Comparison of ENCODE assay signal across 22 cellular contexts in genomic region chr7:132465516-132465915, GRCh38.
"Had no signal": no experiment of that assay in that cellular context is flagged by ENCODE, and none has a peak within 500 bp of the region (broad histone marks: within the 10 kb centered on the region; RNA-seq: fewer than 3 reads in every experiment).

No MANE protein-coding gene starts in this region.

- H3K27me3 Mint-ChIP-seq: natural killer cell treated with Interleukin-12 subunit alpha and Interleukin-12 subunit beta and Interleukin-15 and Interleukin-18, amount 100 ng/mL, for 72 hours had no signal

- ATAC-seq: esophagus mucosa; gastrocnemius medialis; lower lobe of right lung; mucosa of descending colon; natural killer cell treated with Interleukin-12 subunit alpha and Interleukin-12 subunit beta and Interleukin-15 and Interleukin-18, amount 100 ng/mL, for 72 hours; stimulated activated effector memory CD8-positive, alpha-beta T cell treated with anti-CD3 and anti-CD28 coated beads, Interleukin-12 subunit alpha, Interleukin-12 subunit beta, amount 100 ng/mL, for 72 hours had no signal

- H3K36me3 Mint-ChIP-seq: mesothelial cell of epicardium; naive B cell; natural killer cell treated with Interleukin-12 subunit alpha and Interleukin-12 subunit beta and Interleukin-15 and Interleukin-18, amount 100 ng/mL, for 72 hours; neural progenitor cell; stimulated activated effector memory CD8-positive, alpha-beta T cell treated with anti-CD3 and anti-CD28 coated beads, Interleukin-12 subunit alpha, Interleukin-12 subunit beta, amount 100 ng/mL, for 72 hours had no signal

- H3K9me3 Mint-ChIP-seq: mesothelial cell of epicardium; natural killer cell treated with Interleukin-12 subunit alpha and Interleukin-12 subunit beta and Interleukin-15 and Interleukin-18, amount 100 ng/mL, for 72 hours; neural progenitor cell; stimulated activated effector memory CD8-positive, alpha-beta T cell treated with anti-CD3 and anti-CD28 coated beads, Interleukin-12 subunit alpha, Interleukin-12 subunit beta, amount 100 ng/mL, for 72 hours had no signal

- H3K27ac Mint-ChIP-seq: mesothelial cell of epicardium; natural killer cell treated with Interleukin-12 subunit alpha and Interleukin-12 subunit beta and Interleukin-15 and Interleukin-18, amount 100 ng/mL, for 72 hours; neural progenitor cell; progenitor cell of endocrine pancreas; stimulated activated effector memory CD8-positive, alpha-beta T cell treated with anti-CD3 and anti-CD28 coated beads, Interleukin-12 subunit alpha, Interleukin-12 subunit beta, amount 100 ng/mL, for 72 hours had no signal

- H3K4me3 Mint-ChIP-seq: mesothelial cell of epicardium; naive B cell; natural killer cell treated with Interleukin-12 subunit alpha and Interleukin-12 subunit beta and Interleukin-15 and Interleukin-18, amount 100 ng/mL, for 72 hours; neural progenitor cell; stimulated activated effector memory CD8-positive, alpha-beta T cell treated with anti-CD3 and anti-CD28 coated beads, Interleukin-12 subunit alpha, Interleukin-12 subunit beta, amount 100 ng/mL, for 72 hours had no signal

- DNase-seq: cortex of kidney; dorsolateral prefrontal cortex; effector CD4-positive, alpha-beta T cell; foreskin fibroblast; gastrocnemius medialis; head of caudate nucleus; lower lobe of right lung; mesenchymal stem cell; mucosa of descending colon; naive B cell; stimulated activated CD4-positive, alpha-beta T cell treated with anti-CD3 and anti-CD28 coated beads, Interleukin-2, amount 100 ng/mL, for 24 hours; stimulated activated CD4-positive, alpha-beta T cell treated with anti-CD3 and anti-CD28 coated beads, Interleukin-4, amount 100 ng/mL, for 24 hours; stimulated activated naive CD4-positive, alpha-beta T cell treated with Interleukin-2 at 50 U/mL for 16 hours; stomach; thyroid gland; trophoblast cell had no signal

- H3K4me1 Mint-ChIP-seq: naive B cell had no signal
